20 cellular contexts compared by ENCODE assay signal in genomic region chr4:30396772-30397475, GRCh38.
DNase-seq lines count a peak whose midpoint lies in the region; ATAC-seq, FAIRE-seq and TF ChIP-seq lines count a peak whose summit lies in the region.
"Had no signal": no experiment of that assay in that cellular context is flagged by ENCODE, and none has a peak within 500 bp of the region (broad histone marks: within the 10 kb centered on the region; RNA-seq: fewer than 3 reads in every experiment).

No MANE protein-coding gene starts in this region.

- TF ChIP-seq CTCF in fibroblast of pulmonary artery (IDR thresholded peaks at IDR 0.05; ENCODE audit: low read length, missing control alignments) (no peak), endothelial cell (IDR thresholded peaks at IDR 0.05; ENCODE audit: unreplicated experiment) (no peak)

- peak; percentile 53 for DNase-seq in SIG-M5 treated with dmso at 0.1 percent for 504 hours (lab: John Stamatoyannopoulos, UW; ENCODE audit: unreplicated experiment)
- DNase-seq in fibroblast of pulmonary artery (ENCODE audit: low read depth), result peak; percentile 86
- peak; percentile 53 for DNase-seq in urothelium cell line (ENCODE audit: low spot score)
- DNase-seq in endothelial cell (ENCODE audit: low spot score), result no peak
- DNase-seq in activated T-cell treated with anti-CD3 and anti-CD28 coated beads, Interleukin-2, amount 50 U/mL, for 24 hours, result no peak
- DNase-seq: activated CD4-positive, alpha-beta T cell treated with anti-CD3 and anti-CD28 coated beads for 36 hours; activated CD8-positive, alpha-beta memory T cell treated with anti-CD3 and anti-CD28 coated beads, Interleukin-2, amount 50 U/mL, for 4 hours; activated naive CD4-positive, alpha-beta T cell treated with Interleukin-2 at 50 U/mL for 16 hours; dermis blood vessel endothelial cell; natural killer cell; NCI-H524 treated with DMSO at 0.1 percent for 48 hours had no signal

- ATAC-seq in HG02678 (IDR thresholded peaks at IDR 0.05; ENCODE audit: unreplicated experiment), result no peak
- ATAC-seq: activated CD4-positive, alpha-beta T cell treated with anti-CD3 and anti-CD28 coated beads for 36 hours; natural killer cell; stimulated activated effector memory CD8-positive, alpha-beta T cell treated with anti-CD3 and anti-CD28 coated beads, Interleukin-12 subunit alpha, Interleukin-12 subunit beta, amount 100 ng/mL, for 72 hours had no signal

- peak; percentile 96 for FAIRE-seq in urothelium cell line (lab: Jason Lieb, UNC)
- FAIRE-seq: D721Med, keratinocyte had no signal

- no peak overlapping the region for H3K4me3 Mint-ChIP-seq in endothelial cell (ENCODE audit: unreplicated experiment)
- no peak overlapping the region for H3K4me3 Mint-ChIP-seq in activated T-cell treated with anti-CD3 and anti-CD28 coated beads, Interleukin-2, amount 50 U/mL, for 24 hours
- H3K4me3 Mint-ChIP-seq: activated CD4-positive, alpha-beta T cell treated with anti-CD3 and anti-CD28 coated beads for 36 hours; natural killer cell; stimulated activated effector memory CD8-positive, alpha-beta T cell treated with anti-CD3 and anti-CD28 coated beads, Interleukin-12 subunit alpha, Interleukin-12 subunit beta, amount 100 ng/mL, for 72 hours had no signal

- no peak overlapping the region for H3K4me3 ChIP-seq in fibroblast of pulmonary artery (replicated peaks; ENCODE audit: low read depth, low read length)
- H3K4me3 ChIP-seq: ascending aorta, prostate gland, SJSA1, thoracic aorta had no signal

- no peaks in the 10 kb centered on the region for H3K36me3 Mint-ChIP-seq in endothelial cell (ENCODE audit: low read depth, unreplicated experiment)
- no peaks in the 10 kb centered on the region for H3K36me3 Mint-ChIP-seq in activated T-cell treated with anti-CD3 and anti-CD28 coated beads, Interleukin-2, amount 50 U/mL, for 24 hours (ENCODE audit: low read depth)
- H3K36me3 Mint-ChIP-seq: natural killer cell; stimulated activated effector memory CD8-positive, alpha-beta T cell treated with anti-CD3 and anti-CD28 coated beads, Interleukin-12 subunit alpha, Interleukin-12 subunit beta, amount 100 ng/mL, for 72 hours had no signal

- H3K9me3 Mint-ChIP-seq in endothelial cell (ENCODE audit: unreplicated experiment), result no peaks in the 10 kb centered on the region
- H3K9me3 Mint-ChIP-seq in activated T-cell treated with anti-CD3 and anti-CD28 coated beads, Interleukin-2, amount 50 U/mL, for 24 hours, result peaks cover 39% of the 10 kb centered on the region

- peaks cover 5% of the 10 kb centered on the region for H3K4me1 Mint-ChIP-seq in endothelial cell (ENCODE audit: unreplicated experiment)
- no peaks in the 10 kb centered on the region for H3K4me1 Mint-ChIP-seq in activated T-cell treated with anti-CD3 and anti-CD28 coated beads, Interleukin-2, amount 50 U/mL, for 24 hours (ENCODE audit: low read depth)
- H3K4me1 Mint-ChIP-seq: activated CD4-positive, alpha-beta T cell treated with anti-CD3 and anti-CD28 coated beads for 36 hours; natural killer cell; stimulated activated effector memory CD8-positive, alpha-beta T cell treated with anti-CD3 and anti-CD28 coated beads, Interleukin-12 subunit alpha, Interleukin-12 subunit beta, amount 100 ng/mL, for 72 hours had no signal

- TF ChIP-seq EP300 in Ishikawa (IDR thresholded peaks at IDR 0.05; ENCODE audit: borderline replicate concordance), result no peak

- H3K27me3 Mint-ChIP-seq in endothelial cell (ENCODE audit: unreplicated experiment), result no peaks in the 10 kb centered on the region
- no peaks in the 10 kb centered on the region for H3K27me3 Mint-ChIP-seq in activated T-cell treated with anti-CD3 and anti-CD28 coated beads, Interleukin-2, amount 50 U/mL, for 24 hours
- H3K27me3 Mint-ChIP-seq: activated CD4-positive, alpha-beta T cell treated with anti-CD3 and anti-CD28 coated beads for 36 hours had no signal

- no peak overlapping the region for H3K27ac Mint-ChIP-seq in endothelial cell (ENCODE audit: unreplicated experiment)
- H3K27ac Mint-ChIP-seq in activated T-cell treated with anti-CD3 and anti-CD28 coated beads, Interleukin-2, amount 50 U/mL, for 24 hours, result no peak overlapping the region
- H3K27ac Mint-ChIP-seq: activated CD4-positive, alpha-beta T cell treated with anti-CD3 and anti-CD28 coated beads for 36 hours; natural killer cell; stimulated activated effector memory CD8-positive, alpha-beta T cell treated with anti-CD3 and anti-CD28 coated beads, Interleukin-12 subunit alpha, Interleukin-12 subunit beta, amount 100 ng/mL, for 72 hours had no signal

- TF ChIP-seq RAD21 in Ishikawa (IDR thresholded peaks at IDR 0.05; ENCODE audit: low read depth), result no peak

TF ChIP-seq in Ishikawa, 13 proteins besides CTCF, POLR2A, EP300 and RAD21:
- peak; percentile 61 for TF ChIP-seq CEBPB (IDR thresholded peaks at IDR 0.05)
- TF ChIP-seq USF1 (IDR thresholded peaks at IDR 0.05), result no peak
- no peak for TF ChIP-seq TEAD4 (IDR thresholded peaks at IDR 0.05)
- no peak for TF ChIP-seq YY1 (IDR thresholded peaks at IDR 0.05; ENCODE audit: low read depth)

Comparison
In these comparisons a context has a peak if more than half of its experiments do, and no peak if none do; other contexts are left out.
1. DNase-seq: peak in SIG-M5 treated with dmso at 0.1 percent for 504 hours (single experiment), fibroblast of pulmonary artery (single experiment) and urothelium cell line (single experiment); none in endothelial cell (single experiment) and activated T-cell treated with anti-CD3 and anti-CD28 coated beads, Interleukin-2, amount 50 U/mL, for 24 hours (single experiment).